ENCODE assay signal across 27 cellular contexts in genomic region chr4:76363556-76364290, GRCh38. TPM values are rescaled to one million over a fixed set of nuclear protein-coding genes. Genes with fewer than 3 reads are reported as not detected.
A peak's percentile ranks its signal among the peaks of the same experiment; 100 is the strongest.
DNase-seq lines count a peak whose midpoint lies in the region; ATAC-seq and TF ChIP-seq lines count a peak whose summit lies in the region.
"Had no signal": no experiment of that assay in that cellular context is flagged by ENCODE, and none has a peak within 500 bp of the region (broad histone marks: within the 10 kb centered on the region; RNA-seq: fewer than 3 reads in every experiment).

No MANE protein-coding gene starts in this region.

- ATAC-seq in GM18909 (IDR thresholded peaks at IDR 0.05; ENCODE audit: poor library complexity, unreplicated experiment) (no peak), GM18870 (IDR thresholded peaks at IDR 0.05; ENCODE audit: unreplicated experiment) (no peak)
- ATAC-seq: activated CD4-positive, CD25-positive, alpha-beta regulatory T cell treated with anti-CD3 and anti-CD28 coated beads, Interleukin-2, amount 50 U/mL, for 24 hours; foreskin keratinocyte; heart right ventricle; left colon had no signal

- H2AFZ ChIP-seq in neural progenitor cell (replicated peaks), result no peak overlapping the region

- H3F3A ChIP-seq in neural progenitor cell (ENCODE audit: low read depth), result no peaks in the 10 kb centered on the region

- peak overlapping the region; percentile 29 for H3K27ac Mint-ChIP-seq in neural progenitor cell
- H3K27ac Mint-ChIP-seq: activated naive CD4-positive, alpha-beta T cell treated with anti-CD3 and anti-CD28 coated beads, Interleukin-2, amount 50 U/mL, for 24 hours; brain; CD4-positive, alpha-beta T cell; memory B cell had no signal

- peaks cover 5% of the 10 kb centered on the region for H3K27me3 Mint-ChIP-seq in neural progenitor cell (ENCODE audit: insufficient read depth, low read depth)

- TF ChIP-seq CTCF in astrocyte of the spinal cord (IDR thresholded peaks at IDR 0.05; ENCODE audit: low read depth, low read length) (no peak), neural progenitor cell (IDR thresholded peaks at IDR 0.05) (no peak), vagina (IDR thresholded peaks at IDR 0.05) (no peak)

- peak; percentile 11 for DNase-seq in NCI-H2171 treated with DMSO at 0.1 percent for 48 hours (lab: John Stamatoyannopoulos, UW)
- DNase-seq in NCI-H2171 (lab: John Stamatoyannopoulos, UW), result no peak
- peak; percentile 10 for DNase-seq in ELR (ENCODE audit: low read depth)
- peak; percentile 6 for DNase-seq in astrocyte of the spinal cord (ENCODE audit: low read depth, low spot score)
- no peak for DNase-seq in neural progenitor cell (ENCODE audit: low spot score)
- DNase-seq in vagina (ENCODE audit: extremely low spot score in 2 of 2), result no peak
- DNase-seq: activated T-cell treated with anti-CD3 and anti-CD28 coated beads, Interleukin-2, amount 50 U/mL, for 1 hour; CD4-positive, alpha-beta T cell; colonic mucosa; effector memory CD4-positive, alpha-beta T cell; erythroblast; foreskin keratinocyte; heart right ventricle; left colon; NCI-H524 treated with DMSO at 0.1 percent for 48 hours; nucleus accumbens; SJCRH30; thyroid gland had no signal

- no peaks in the 10 kb centered on the region for H3K36me3 Mint-ChIP-seq in neural progenitor cell
- H3K36me3 Mint-ChIP-seq: activated naive CD4-positive, alpha-beta T cell treated with anti-CD3 and anti-CD28 coated beads, Interleukin-2, amount 50 U/mL, for 24 hours; brain; memory B cell had no signal

- no peak overlapping the region for H3K4me3 Mint-ChIP-seq in neural progenitor cell
- H3K4me3 Mint-ChIP-seq: activated naive CD4-positive, alpha-beta T cell treated with anti-CD3 and anti-CD28 coated beads, Interleukin-2, amount 50 U/mL, for 24 hours; brain; CD4-positive, alpha-beta T cell; memory B cell had no signal

- H3K79me2 ChIP-seq in neural progenitor cell (ENCODE audit: low read depth), result no peaks in the 10 kb centered on the region

- H3K4me2 ChIP-seq in neural progenitor cell, result no peak overlapping the region

- H3K4me1 ChIP-seq in neural progenitor cell (no peaks in the 10 kb centered on the region), vagina (no peaks in the 10 kb centered on the region)
- H3K4me1 ChIP-seq: colonic mucosa, foreskin keratinocyte, heart right ventricle, thyroid gland had no signal

- H3K4me1 Mint-ChIP-seq in neural progenitor cell, result no peaks in the 10 kb centered on the region
- H3K4me1 Mint-ChIP-seq: activated naive CD4-positive, alpha-beta T cell treated with anti-CD3 and anti-CD28 coated beads, Interleukin-2, amount 50 U/mL, for 24 hours; brain; memory B cell had no signal

- no peak overlapping the region for H3K9ac ChIP-seq in neural progenitor cell

- H3K9me3 ChIP-seq in neural progenitor cell (ENCODE audit: low read depth) (no peaks in the 10 kb centered on the region), vagina (peaks cover 6% of the 10 kb centered on the region)
- H3K9me3 ChIP-seq: colonic mucosa, SJCRH30, thyroid gland had no signal

- H3K4me3 ChIP-seq in astrocyte of the spinal cord (ENCODE audit: low read depth, low read length) (no peak overlapping the region), neural progenitor cell (no peak overlapping the region), vagina (no peak overlapping the region)
- H3K4me3 ChIP-seq: colonic mucosa, heart right ventricle, SJCRH30, thyroid gland had no signal

- H4K20me1 ChIP-seq in neural progenitor cell (ENCODE audit: low read depth), result no peaks in the 10 kb centered on the region

- H3K27ac ChIP-seq in neural progenitor cell, result no peak overlapping the region
- no peak overlapping the region for H3K27ac ChIP-seq in vagina
- H3K27ac ChIP-seq: 22Rv1, colonic mucosa, foreskin keratinocyte, heart right ventricle, SJCRH30, thyroid gland had no signal

- in situ Hi-C loops in astrocyte of the spinal cord (cut with HindIII; ENCODE audit: low sequenced_read_pairs), result no loop called here

- TF ChIP-seq POLR2A in vagina (IDR thresholded peaks at IDR 0.05), result no peak

- no peaks in the 10 kb centered on the region for H3K36me3 ChIP-seq in neural progenitor cell
- H3K36me3 ChIP-seq in vagina, result no peaks in the 10 kb centered on the region
- H3K36me3 ChIP-seq: colonic mucosa, heart right ventricle, SJCRH30, thyroid gland had no signal

- H3K27me3 ChIP-seq in neural progenitor cell, result no peaks in the 10 kb centered on the region
- H3K27me3 ChIP-seq in vagina, result no peaks in the 10 kb centered on the region
- H3K27me3 ChIP-seq: colonic mucosa, SJCRH30, thyroid gland had no signal

- peaks cover 21% of the 10 kb centered on the region for H3K9me3 Mint-ChIP-seq in neural progenitor cell

- intact Hi-C loops in vagina (cut with DNase I), result no loop called here

RNA-seq across cellular contexts. Expression of gene STBD1, which starts 57.2 kb away (rescaled TPM):
- total RNA-seq in neural progenitor cell (ENCODE audit: low replicate concordance) (2.5 and 5.4 TPM in 2 replicates), vagina (7.6 TPM)

RNA-seq across cellular contexts. Expression of gene CCDC158, which starts 57.2 kb away (rescaled TPM):
- total RNA-seq in neural progenitor cell (ENCODE audit: low replicate concordance), result not detected in 2 replicates
- total RNA-seq in vagina, result not detected
- total RNA-seq: CD4-positive, alpha-beta T cell; colonic mucosa; foreskin keratinocyte; G401; H4; SJCRH30 had no signal

Comparison
In these comparisons a context has a peak if more than half of its experiments do, and no peak if none do; other contexts are left out.
1. DNase-seq: peak in NCI-H2171 treated with DMSO at 0.1 percent for 48 hours (single experiment), ELR (single experiment) and astrocyte of the spinal cord (single experiment); none in NCI-H2171 (single experiment), neural progenitor cell (single experiment) and vagina (0 of 2).